In genomic region chr22:25077056-25077455, GRCh38 we compare ENCODE assay signal across 24 cellular contexts.
A peak's percentile ranks its signal among the peaks of the same experiment; 100 is the strongest.
DNase-seq lines count a peak whose midpoint lies in the region; ATAC-seq, FAIRE-seq and TF ChIP-seq lines count a peak whose summit lies in the region.
"Had no signal": no experiment of that assay in that cellular context is flagged by ENCODE, and none has a peak within 500 bp of the region (broad histone marks: within the 10 kb centered on the region; RNA-seq: fewer than 3 reads in every experiment).

No MANE protein-coding gene starts in this region.

- H3K27me3 Mint-ChIP-seq in activated naive CD4-positive, alpha-beta T cell treated with anti-CD3 and anti-CD28 coated beads for 36 hours (ENCODE audit: low read depth), result no peaks in the 10 kb centered on the region
- H3K27me3 Mint-ChIP-seq in activated CD8-positive, alpha-beta T cell treated with anti-CD3 and anti-CD28 coated beads for 36 hours, result no peaks in the 10 kb centered on the region
- H3K27me3 Mint-ChIP-seq in immature natural killer cell (ENCODE audit: low read depth in 3 of 3), result peaks cover 0 to 8% (median 1%) of the 10 kb centered on the region in 3 donors

- H3K4me3 Mint-ChIP-seq in activated naive CD4-positive, alpha-beta T cell treated with anti-CD3 and anti-CD28 coated beads for 36 hours, result no peak overlapping the region
- H3K4me3 Mint-ChIP-seq in activated CD8-positive, alpha-beta T cell treated with anti-CD3 and anti-CD28 coated beads for 36 hours, result peak overlapping the region; percentile 43
- H3K4me3 Mint-ChIP-seq in immature natural killer cell, result peak overlapping the region; percentile 75 to 92 (median 82)
- H3K4me3 Mint-ChIP-seq: H9 had no signal

- H3K36me3 Mint-ChIP-seq in activated naive CD4-positive, alpha-beta T cell treated with anti-CD3 and anti-CD28 coated beads for 36 hours (ENCODE audit: low read depth), result peaks cover 2% of the 10 kb centered on the region
- peaks cover 5% of the 10 kb centered on the region for H3K36me3 Mint-ChIP-seq in activated CD8-positive, alpha-beta T cell treated with anti-CD3 and anti-CD28 coated beads for 36 hours (ENCODE audit: low read depth)
- no peaks in the 10 kb centered on the region for H3K36me3 Mint-ChIP-seq in immature natural killer cell

- CTCF ChIA-PET in activated naive CD4-positive, alpha-beta T cell treated with anti-CD3 and anti-CD28 coated beads for 36 hours (lab: Charles Lee), result interaction anchor here (0.8 to 2.7 kb wide), 10 partner anchors 9 to 121 kb away, joined by 3 to 20 read pairs (median 5); no protein-coding TSS in a partner anchor
- CTCF ChIA-PET in activated CD8-positive, alpha-beta T cell treated with anti-CD3 and anti-CD28 coated beads for 36 hours (lab: Charles Lee), result interaction anchor here (1.1 to 4.6 kb wide), 11 partner anchors 9 to 97 kb away, joined by 4 to 37 read pairs (median 6); no protein-coding TSS in a partner anchor

- POLR2A ChIA-PET in activated CD8-positive, alpha-beta T cell treated with anti-CD3 and anti-CD28 coated beads for 36 hours (lab: Charles Lee), result interaction anchor here (0.7 to 5.8 kb wide), 6 partner anchors 9 to 243 kb away, joined by 3 to 44 read pairs (median 8); no protein-coding TSS in a partner anchor

- peak; percentile 78 for FAIRE-seq in urothelium cell line (lab: Jason Lieb, UNC)
- FAIRE-seq: G401.6, pancreas had no signal

- WGBS in lower leg skin, 2 donors, result 37 to 46% methylated on average over 3 of the region's 3 CpGs

- peaks cover 64% of the 10 kb centered on the region for H3K4me1 Mint-ChIP-seq in activated naive CD4-positive, alpha-beta T cell treated with anti-CD3 and anti-CD28 coated beads for 36 hours (ENCODE audit: low read depth)
- H3K4me1 Mint-ChIP-seq in activated CD8-positive, alpha-beta T cell treated with anti-CD3 and anti-CD28 coated beads for 36 hours (ENCODE audit: low read depth), result peaks cover 82% of the 10 kb centered on the region
- H3K4me1 Mint-ChIP-seq in immature natural killer cell, result peaks cover 86 to 91% of the 10 kb centered on the region in 2 donors
- H3K4me1 Mint-ChIP-seq: H9 had no signal

- H3K9me3 Mint-ChIP-seq in activated naive CD4-positive, alpha-beta T cell treated with anti-CD3 and anti-CD28 coated beads for 36 hours, result no peaks in the 10 kb centered on the region
- no peaks in the 10 kb centered on the region for H3K9me3 Mint-ChIP-seq in activated CD8-positive, alpha-beta T cell treated with anti-CD3 and anti-CD28 coated beads for 36 hours
- no peaks in the 10 kb centered on the region for H3K9me3 Mint-ChIP-seq in immature natural killer cell
- H3K9me3 Mint-ChIP-seq: H9, nephron had no signal

- no peak for TF ChIP-seq POLR2A in lower leg skin (IDR thresholded peaks at IDR 0.05)

- ATAC-seq in activated CD8-positive, alpha-beta T cell treated with anti-CD3 and anti-CD28 coated beads for 36 hours, result no peak
- ATAC-seq: Panc1, pancreas had no signal

- intact Hi-C loops in activated naive CD4-positive, alpha-beta T cell treated with anti-CD3 and anti-CD28 coated beads for 36 hours (cut with micrococcal nuclease), result loop anchor here (5.0 kb wide), 1 partner anchor 1350 kb away; the partner anchor contains the start of gene ASPHD2
- intact Hi-C loops in activated CD8-positive, alpha-beta T cell treated with anti-CD3 and anti-CD28 coated beads for 36 hours (cut with micrococcal nuclease), result loop anchor here (10.0 kb wide), 2 partner anchors 98 to 658 kb away; no protein-coding TSS in a partner anchor
- intact Hi-C loops in lower leg skin (cut with DNase I; ENCODE audit: low total_unique reads), result loop anchor here (10.0 kb wide), 1 partner anchor 478 kb away; no protein-coding TSS in a partner anchor

- TF ChIP-seq CTCF in activated CD8-positive, alpha-beta T cell treated with anti-CD3 and anti-CD28 coated beads for 36 hours (IDR thresholded peaks at IDR 0.05), result no peak
- no peak for TF ChIP-seq CTCF in lower leg skin (IDR thresholded peaks at IDR 0.05)

- H3K4me3 ChIP-seq in lower leg skin (ENCODE audit: low read depth, poor library complexity, severe bottlenecking), result no peak overlapping the region
- H3K4me3 ChIP-seq: pancreas, right atrium auricular region, SJCRH30, vagina had no signal

- peak overlapping the region; percentile 87 for H3K27ac Mint-ChIP-seq in activated naive CD4-positive, alpha-beta T cell treated with anti-CD3 and anti-CD28 coated beads for 36 hours
- H3K27ac Mint-ChIP-seq in activated CD8-positive, alpha-beta T cell treated with anti-CD3 and anti-CD28 coated beads for 36 hours, result peak overlapping the region; percentile 83
- peak overlapping the region; percentile 86 to 95 (median 92) for H3K27ac Mint-ChIP-seq in immature natural killer cell

- no peak for DNase-seq in activated naive CD4-positive, alpha-beta T cell treated with anti-CD3 and anti-CD28 coated beads for 36 hours
- DNase-seq in activated naive CD4-positive, alpha-beta T cell (lab: John Stamatoyannopoulos, UW), result no peak
- no peak for DNase-seq in activated CD8-positive, alpha-beta T cell treated with anti-CD3 and anti-CD28 coated beads for 36 hours
- DNase-seq in immature natural killer cell (no peak), urothelium cell line (ENCODE audit: low spot score) (no peak), lower leg skin (ENCODE audit: low spot score in 2 of 2) (no peak), dedifferentiated amniotic fluid mesenchymal stem cell (ENCODE audit: extremely low spot score) (no peak)
- DNase-seq: activated CD4-positive, alpha-beta T cell treated with anti-CD3 and anti-CD28 coated beads, Interleukin-2, amount 50 U/mL, for 4 hours; amniotic stem cell; glutamatergic neuron; H9; IMR-90; NCI-H1436; NCI-H2107; NCI-H510A; pancreas; stimulated activated CD4-positive, alpha-beta T cell treated with anti-CD3 and anti-CD28 coated beads, Interleukin-12 subunit alpha, Interleukin-12 subunit beta, amount 100 ng/mL, for 4 hours; stimulated activated CD4-positive, alpha-beta T cell treated with anti-CD3 and anti-CD28 coated beads, Interleukin-4, amount 100 ng/mL, for 4 hours had no signal
